ENCODE assay signal across 1 cellular context in the genomic region with DNA sequence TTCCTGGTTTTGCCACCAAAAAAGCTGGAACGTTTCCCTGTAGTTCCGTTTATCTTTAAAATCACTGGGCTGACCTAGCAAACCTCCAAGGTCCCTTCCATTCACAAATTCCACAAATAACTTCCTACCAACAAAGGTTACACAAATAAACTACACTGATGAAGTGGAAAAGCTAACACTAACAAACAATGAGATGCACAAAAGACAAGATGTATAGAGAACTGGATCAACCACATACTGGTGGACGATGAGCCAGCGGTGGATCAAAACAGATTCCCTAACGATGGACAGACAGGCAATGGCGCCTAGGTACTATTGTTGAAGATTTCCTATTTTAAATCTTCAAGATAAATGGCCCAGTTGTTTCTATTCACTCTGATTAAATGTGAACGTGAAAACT.
TF ChIP-seq lines count a peak whose summit lies in the region.

No MANE protein-coding gene starts in this region.

TF ChIP-seq in GM23338, 12 proteins besides CTCF, POLR2A, EP300 and RAD21 (continued from another document):
- TF ChIP-seq, protein P1, sequence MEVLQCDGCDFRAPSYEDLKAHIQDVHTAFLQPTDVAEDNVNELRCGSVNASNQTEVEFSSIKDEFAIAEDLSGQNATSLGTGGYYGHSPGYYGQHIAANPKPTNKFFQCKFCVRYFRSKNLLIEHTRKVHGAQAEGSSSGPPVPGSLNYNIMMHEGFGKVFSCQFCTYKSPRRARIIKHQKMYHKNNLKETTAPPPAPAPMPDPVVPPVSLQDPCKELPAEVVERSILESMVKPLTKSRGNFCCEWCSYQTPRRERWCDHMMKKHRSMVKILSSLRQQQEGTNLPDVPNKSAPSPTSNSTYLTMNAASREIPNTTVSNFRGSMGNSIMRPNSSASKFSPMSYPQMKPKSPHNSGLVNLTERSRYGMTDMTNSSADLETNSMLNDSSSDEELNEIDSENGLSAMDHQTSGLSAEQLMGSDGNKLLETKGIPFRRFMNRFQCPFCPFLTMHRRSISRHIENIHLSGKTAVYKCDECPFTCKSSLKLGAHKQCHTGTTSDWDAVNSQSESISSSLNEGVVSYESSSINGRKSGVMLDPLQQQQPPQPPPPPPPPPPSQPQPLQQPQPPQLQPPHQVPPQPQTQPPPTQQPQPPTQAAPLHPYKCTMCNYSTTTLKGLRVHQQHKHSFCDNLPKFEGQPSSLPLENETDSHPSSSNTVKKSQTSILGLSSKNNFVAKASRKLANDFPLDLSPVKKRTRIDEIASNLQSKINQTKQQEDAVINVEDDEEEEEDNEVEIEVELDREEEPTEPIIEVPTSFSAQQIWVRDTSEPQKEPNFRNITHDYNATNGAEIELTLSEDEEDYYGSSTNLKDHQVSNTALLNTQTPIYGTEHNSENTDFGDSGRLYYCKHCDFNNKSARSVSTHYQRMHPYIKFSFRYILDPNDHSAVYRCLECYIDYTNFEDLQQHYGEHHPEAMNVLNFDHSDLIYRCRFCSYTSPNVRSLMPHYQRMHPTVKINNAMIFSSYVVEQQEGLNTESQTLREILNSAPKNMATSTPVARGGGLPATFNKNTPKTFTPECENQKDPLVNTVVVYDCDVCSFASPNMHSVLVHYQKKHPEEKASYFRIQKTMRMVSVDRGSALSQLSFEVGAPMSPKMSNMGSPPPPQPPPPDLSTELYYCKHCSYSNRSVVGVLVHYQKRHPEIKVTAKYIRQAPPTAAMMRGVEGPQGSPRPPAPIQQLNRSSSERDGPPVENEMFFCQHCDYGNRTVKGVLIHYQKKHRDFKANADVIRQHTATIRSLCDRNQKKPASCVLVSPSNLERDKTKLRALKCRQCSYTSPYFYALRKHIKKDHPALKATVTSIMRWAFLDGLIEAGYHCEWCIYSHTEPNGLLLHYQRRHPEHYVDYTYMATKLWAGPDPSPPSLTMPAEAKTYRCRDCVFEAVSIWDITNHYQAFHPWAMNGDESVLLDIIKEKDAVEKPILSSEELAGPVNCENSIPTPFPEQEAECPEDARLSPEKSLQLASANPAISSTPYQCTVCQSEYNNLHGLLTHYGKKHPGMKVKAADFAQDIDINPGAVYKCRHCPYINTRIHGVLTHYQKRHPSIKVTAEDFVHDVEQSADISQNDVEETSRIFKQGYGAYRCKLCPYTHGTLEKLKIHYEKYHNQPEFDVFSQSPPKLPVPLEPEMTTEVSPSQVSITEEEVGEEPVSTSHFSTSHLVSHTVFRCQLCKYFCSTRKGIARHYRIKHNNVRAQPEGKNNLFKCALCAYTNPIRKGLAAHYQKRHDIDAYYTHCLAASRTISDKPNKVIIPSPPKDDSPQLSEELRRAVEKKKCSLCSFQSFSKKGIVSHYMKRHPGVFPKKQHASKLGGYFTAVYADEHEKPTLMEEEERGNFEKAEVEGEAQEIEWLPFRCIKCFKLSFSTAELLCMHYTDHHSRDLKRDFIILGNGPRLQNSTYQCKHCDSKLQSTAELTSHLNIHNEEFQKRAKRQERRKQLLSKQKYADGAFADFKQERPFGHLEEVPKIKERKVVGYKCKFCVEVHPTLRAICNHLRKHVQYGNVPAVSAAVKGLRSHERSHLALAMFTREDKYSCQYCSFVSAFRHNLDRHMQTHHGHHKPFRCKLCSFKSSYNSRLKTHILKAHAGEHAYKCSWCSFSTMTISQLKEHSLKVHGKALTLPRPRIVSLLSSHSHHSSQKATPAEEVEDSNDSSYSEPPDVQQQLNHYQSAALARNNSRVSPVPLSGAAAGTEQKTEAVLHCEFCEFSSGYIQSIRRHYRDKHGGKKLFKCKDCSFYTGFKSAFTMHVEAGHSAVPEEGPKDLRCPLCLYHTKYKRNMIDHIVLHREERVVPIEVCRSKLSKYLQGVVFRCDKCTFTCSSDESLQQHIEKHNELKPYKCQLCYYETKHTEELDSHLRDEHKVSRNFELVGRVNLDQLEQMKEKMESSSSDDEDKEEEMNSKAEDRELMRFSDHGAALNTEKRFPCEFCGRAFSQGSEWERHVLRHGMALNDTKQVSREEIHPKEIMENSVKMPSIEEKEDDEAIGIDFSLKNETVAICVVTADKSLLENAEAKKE (CRISPR knock-in tag; IDR thresholded peaks at IDR 0.05): no peak
- TF ChIP-seq STAT1 (IDR thresholded peaks at IDR 0.05; ENCODE audit: unreplicated experiment) (no peak), NANOG (IDR thresholded peaks at IDR 0.05; ENCODE audit: borderline replicate concordance) (no peak), ZNF331 (CRISPR knock-in tag; IDR thresholded peaks at IDR 0.05; ENCODE audit: low read depth) (no peak)
